In the genomic region with DNA sequence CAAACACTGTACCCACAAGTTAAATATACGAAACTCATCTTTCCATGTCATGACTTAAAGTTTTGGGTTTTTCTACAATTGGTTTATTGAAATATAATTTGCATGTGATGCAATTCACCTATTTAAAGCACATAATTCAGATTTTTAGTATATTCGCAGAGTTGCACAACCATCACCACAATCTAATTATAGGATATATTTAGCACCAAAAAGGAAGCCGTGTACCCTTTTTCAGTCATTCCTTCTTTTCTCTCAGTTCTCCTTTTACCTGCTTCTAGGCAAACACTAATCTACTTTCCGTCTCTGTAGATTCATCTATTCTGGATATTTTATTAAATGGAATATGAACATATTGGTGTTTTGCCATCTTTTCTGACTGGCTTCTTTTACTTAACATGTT, we compare ENCODE assay signal across 1 cellular context.
TF ChIP-seq lines count a peak whose summit lies in the region.

No MANE protein-coding gene starts in this region.

TF ChIP-seq in GM12878, 131 proteins besides CTCF, POLR2A, EP300 and RAD21 (continued from another document):
- TF ChIP-seq PRDM15 (CRISPR knock-in tag; IDR thresholded peaks at IDR 0.05) (no peak), E2F8 (IDR thresholded peaks at IDR 0.05; ENCODE audit: low read depth, partially characterized antibody) (no peak), POU2F2 (IDR thresholded peaks at IDR 0.05; ENCODE audit: borderline replicate concordance, low read depth, low read length) (no peak)
- TF ChIP-seq, protein P1, sequence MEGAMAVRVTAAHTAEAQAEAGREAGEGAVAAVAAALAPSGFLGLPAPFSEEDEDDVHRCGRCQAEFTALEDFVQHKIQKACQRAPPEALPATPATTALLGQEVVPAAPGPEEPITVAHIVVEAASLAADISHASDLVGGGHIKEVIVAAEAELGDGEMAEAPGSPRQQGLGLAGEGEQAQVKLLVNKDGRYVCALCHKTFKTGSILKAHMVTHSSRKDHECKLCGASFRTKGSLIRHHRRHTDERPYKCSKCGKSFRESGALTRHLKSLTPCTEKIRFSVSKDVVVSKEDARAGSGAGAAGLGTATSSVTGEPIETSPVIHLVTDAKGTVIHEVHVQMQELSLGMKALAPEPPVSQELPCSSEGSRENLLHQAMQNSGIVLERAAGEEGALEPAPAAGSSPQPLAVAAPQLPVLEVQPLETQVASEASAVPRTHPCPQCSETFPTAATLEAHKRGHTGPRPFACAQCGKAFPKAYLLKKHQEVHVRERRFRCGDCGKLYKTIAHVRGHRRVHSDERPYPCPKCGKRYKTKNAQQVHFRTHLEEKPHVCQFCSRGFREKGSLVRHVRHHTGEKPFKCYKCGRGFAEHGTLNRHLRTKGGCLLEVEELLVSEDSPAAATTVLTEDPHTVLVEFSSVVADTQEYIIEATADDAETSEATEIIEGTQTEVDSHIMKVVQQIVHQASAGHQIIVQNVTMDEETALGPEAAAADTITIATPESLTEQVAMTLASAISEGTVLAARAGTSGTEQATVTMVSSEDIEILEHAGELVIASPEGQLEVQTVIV (IDR thresholded peaks at IDR 0.05; ENCODE audit: borderline replicate concordance, partially characterized antibody) = no peak
